In the genomic region with DNA sequence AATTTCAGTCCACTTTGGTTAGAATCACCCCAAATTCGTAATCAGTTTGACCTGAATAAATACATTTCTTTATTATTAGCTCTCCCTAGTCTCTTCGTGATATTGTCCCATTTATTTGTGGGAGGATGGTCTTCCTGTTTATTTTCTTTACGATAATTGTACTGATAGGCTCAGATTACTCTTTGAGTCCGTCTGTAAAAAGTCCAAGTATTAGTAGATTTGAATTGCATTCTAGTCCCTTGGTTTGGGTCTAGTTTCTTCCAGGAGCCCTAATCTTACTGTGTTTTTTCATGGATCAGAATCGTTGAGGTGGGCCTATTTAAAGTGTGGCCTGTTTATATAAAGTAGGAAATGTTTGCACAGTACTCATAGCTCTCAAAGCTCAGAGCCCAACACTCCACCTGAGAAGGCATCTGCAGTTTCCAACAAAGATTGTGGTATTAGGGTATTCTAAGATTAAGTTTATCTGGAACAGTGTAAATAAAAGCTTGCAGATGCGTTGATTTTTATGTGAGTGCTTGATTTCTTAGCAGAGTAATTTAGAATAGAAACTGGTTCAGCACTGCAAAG, we compare ENCODE assay signal across 2 cellular contexts.
TF ChIP-seq lines count a peak whose summit lies in the region.

No MANE protein-coding gene starts in this region.

TF ChIP-seq in HEK293, 187 proteins besides CTCF, POLR2A, EP300 and RAD21 (continued from another document and continues in another):
- no peak for TF ChIP-seq MYNN (tag by site-specific recombination; IDR thresholded peaks at IDR 0.05; ENCODE audit: borderline replicate concordance)
- peak; percentile 33; the same call in 1 of the 2 replicates for TF ChIP-seq ZBTB8A (tag by site-specific recombination; IDR thresholded peaks at IDR 0.05)
- TF ChIP-seq ZNF837 (tag by site-specific recombination; IDR thresholded peaks at IDR 0.05) = no peak
- no peak for TF ChIP-seq PRDM4 (tag by site-specific recombination; IDR thresholded peaks at IDR 0.05)
- no peak for TF ChIP-seq HIC1 (tag by site-specific recombination; IDR thresholded peaks at IDR 0.05)
- no peak for TF ChIP-seq ZNF112 (tag by site-specific recombination; IDR thresholded peaks at IDR 0.05)
- no peak for TF ChIP-seq GFI1B (tag by site-specific recombination; IDR thresholded peaks at IDR 0.05)
- no peak for TF ChIP-seq ZNF747 (tag by site-specific recombination; IDR thresholded peaks at IDR 0.05)
- TF ChIP-seq ZNF473 (tag by site-specific recombination; IDR thresholded peaks at IDR 0.05) = no peak
- no peak for TF ChIP-seq ZNF114 (tag by site-specific recombination; IDR thresholded peaks at IDR 0.05)
- TF ChIP-seq BCL11B (tag by site-specific recombination; IDR thresholded peaks at IDR 0.05; ENCODE audit: low read depth) = no peak
- TF ChIP-seq, protein P1, sequence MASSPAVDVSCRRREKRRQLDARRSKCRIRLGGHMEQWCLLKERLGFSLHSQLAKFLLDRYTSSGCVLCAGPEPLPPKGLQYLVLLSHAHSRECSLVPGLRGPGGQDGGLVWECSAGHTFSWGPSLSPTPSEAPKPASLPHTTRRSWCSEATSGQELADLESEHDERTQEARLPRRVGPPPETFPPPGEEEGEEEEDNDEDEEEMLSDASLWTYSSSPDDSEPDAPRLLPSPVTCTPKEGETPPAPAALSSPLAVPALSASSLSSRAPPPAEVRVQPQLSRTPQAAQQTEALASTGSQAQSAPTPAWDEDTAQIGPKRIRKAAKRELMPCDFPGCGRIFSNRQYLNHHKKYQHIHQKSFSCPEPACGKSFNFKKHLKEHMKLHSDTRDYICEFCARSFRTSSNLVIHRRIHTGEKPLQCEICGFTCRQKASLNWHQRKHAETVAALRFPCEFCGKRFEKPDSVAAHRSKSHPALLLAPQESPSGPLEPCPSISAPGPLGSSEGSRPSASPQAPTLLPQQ (tag by site-specific recombination; IDR thresholded peaks at IDR 0.05) = peak; percentile 65; the same call in 1 of the 2 replicates
- TF ChIP-seq, protein P2, sequence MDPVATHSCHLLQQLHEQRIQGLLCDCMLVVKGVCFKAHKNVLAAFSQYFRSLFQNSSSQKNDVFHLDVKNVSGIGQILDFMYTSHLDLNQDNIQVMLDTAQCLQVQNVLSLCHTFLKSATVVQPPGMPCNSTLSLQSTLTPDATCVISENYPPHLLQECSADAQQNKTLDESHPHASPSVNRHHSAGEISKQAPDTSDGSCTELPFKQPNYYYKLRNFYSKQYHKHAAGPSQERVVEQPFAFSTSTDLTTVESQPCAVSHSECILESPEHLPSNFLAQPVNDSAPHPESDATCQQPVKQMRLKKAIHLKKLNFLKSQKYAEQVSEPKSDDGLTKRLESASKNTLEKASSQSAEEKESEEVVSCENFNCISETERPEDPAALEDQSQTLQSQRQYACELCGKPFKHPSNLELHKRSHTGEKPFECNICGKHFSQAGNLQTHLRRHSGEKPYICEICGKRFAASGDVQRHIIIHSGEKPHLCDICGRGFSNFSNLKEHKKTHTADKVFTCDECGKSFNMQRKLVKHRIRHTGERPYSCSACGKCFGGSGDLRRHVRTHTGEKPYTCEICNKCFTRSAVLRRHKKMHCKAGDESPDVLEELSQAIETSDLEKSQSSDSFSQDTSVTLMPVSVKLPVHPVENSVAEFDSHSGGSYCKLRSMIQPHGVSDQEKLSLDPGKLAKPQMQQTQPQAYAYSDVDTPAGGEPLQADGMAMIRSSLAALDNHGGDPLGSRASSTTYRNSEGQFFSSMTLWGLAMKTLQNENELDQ (tag by site-specific recombination; IDR thresholded peaks at IDR 0.05; ENCODE audit: low read depth) = no peak
- TF ChIP-seq PBX3 (CRISPR knock-in tag; IDR thresholded peaks at IDR 0.05) = no peak
- TF ChIP-seq ZNF48 (tag by site-specific recombination; IDR thresholded peaks at IDR 0.05) = no peak
- TF ChIP-seq ZNF211 (tag by site-specific recombination; IDR thresholded peaks at IDR 0.05; ENCODE audit: low read depth) = no peak
- TF ChIP-seq EGR2 (tag by site-specific recombination; IDR thresholded peaks at IDR 0.05; ENCODE audit: low read depth) = 0 out of 2 replicates have a peak, but pooled peaks have one; percentile 6
- TF ChIP-seq ZFHX2 (tag by site-specific recombination; conservative IDR thresholded peaks at IDR 0.05) = no peak

TF ChIP-seq in WTC11, 78 proteins besides CTCF, POLR2A, EP300 and RAD21 (continued from another document):
- TF ChIP-seq ZNF532 (CRISPR knock-in tag; IDR thresholded peaks at IDR 0.05; ENCODE audit: borderline replicate concordance) = no peak
- TF ChIP-seq, protein P3, sequence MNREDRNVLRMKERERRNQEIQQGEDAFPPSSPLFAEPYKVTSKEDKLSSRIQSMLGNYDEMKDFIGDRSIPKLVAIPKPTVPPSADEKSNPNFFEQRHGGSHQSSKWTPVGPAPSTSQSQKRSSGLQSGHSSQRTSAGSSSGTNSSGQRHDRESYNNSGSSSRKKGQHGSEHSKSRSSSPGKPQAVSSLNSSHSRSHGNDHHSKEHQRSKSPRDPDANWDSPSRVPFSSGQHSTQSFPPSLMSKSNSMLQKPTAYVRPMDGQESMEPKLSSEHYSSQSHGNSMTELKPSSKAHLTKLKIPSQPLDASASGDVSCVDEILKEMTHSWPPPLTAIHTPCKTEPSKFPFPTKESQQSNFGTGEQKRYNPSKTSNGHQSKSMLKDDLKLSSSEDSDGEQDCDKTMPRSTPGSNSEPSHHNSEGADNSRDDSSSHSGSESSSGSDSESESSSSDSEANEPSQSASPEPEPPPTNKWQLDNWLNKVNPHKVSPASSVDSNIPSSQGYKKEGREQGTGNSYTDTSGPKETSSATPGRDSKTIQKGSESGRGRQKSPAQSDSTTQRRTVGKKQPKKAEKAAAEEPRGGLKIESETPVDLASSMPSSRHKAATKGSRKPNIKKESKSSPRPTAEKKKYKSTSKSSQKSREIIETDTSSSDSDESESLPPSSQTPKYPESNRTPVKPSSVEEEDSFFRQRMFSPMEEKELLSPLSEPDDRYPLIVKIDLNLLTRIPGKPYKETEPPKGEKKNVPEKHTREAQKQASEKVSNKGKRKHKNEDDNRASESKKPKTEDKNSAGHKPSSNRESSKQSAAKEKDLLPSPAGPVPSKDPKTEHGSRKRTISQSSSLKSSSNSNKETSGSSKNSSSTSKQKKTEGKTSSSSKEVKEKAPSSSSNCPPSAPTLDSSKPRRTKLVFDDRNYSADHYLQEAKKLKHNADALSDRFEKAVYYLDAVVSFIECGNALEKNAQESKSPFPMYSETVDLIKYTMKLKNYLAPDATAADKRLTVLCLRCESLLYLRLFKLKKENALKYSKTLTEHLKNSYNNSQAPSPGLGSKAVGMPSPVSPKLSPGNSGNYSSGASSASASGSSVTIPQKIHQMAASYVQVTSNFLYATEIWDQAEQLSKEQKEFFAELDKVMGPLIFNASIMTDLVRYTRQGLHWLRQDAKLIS (CRISPR knock-in tag; IDR thresholded peaks at IDR 0.05; ENCODE audit: borderline replicate concordance) = no peak
